Comparison of ENCODE assay signal across 1 cellular context in genomic region chr3:40309439-40309924, GRCh38.
TF ChIP-seq lines count a peak whose summit lies in the region.

Gene EIF1B (plus strand): TSS chr3:40309707. CDS start chr3:40309942, 235 bp downstream.

TF ChIP-seq in HepG2, 621 proteins besides CTCF, POLR2A, EP300 and RAD21 (continued from another document and continues in another):
- TF ChIP-seq MED8 (CRISPR knock-in tag; IDR thresholded peaks at IDR 0.05; ENCODE audit: insufficient replicate concordance) (peak; percentile 51), PHF5A (CRISPR knock-in tag; IDR thresholded peaks at IDR 0.05; ENCODE audit: low read depth, unreplicated experiment) (no peak), ARID2 (CRISPR knock-in tag; IDR thresholded peaks at IDR 0.05; ENCODE audit: borderline replicate concordance) (no peak), KLF11 (CRISPR knock-in tag; IDR thresholded peaks at IDR 0.05) (no peak), MLXIP (CRISPR knock-in tag; IDR thresholded peaks at IDR 0.05; ENCODE audit: borderline replicate concordance) (no peak; the same call in 1 of the 2 replicates), PITX1 (CRISPR knock-in tag; IDR thresholded peaks at IDR 0.05) (peak; percentile 55; the same call in 1 of the 2 replicates), TAF1 (CRISPR knock-in tag; IDR thresholded peaks at IDR 0.05) (peak; percentile 73), TEAD2 (CRISPR knock-in tag; IDR thresholded peaks at IDR 0.05) (no peak), GATAD1 (CRISPR knock-in tag; IDR thresholded peaks at IDR 0.05) (peak; percentile 73), ZNF138 (CRISPR knock-in tag; IDR thresholded peaks at IDR 0.05; ENCODE audit: low read depth) (no peak), RXRA (CRISPR knock-in tag; IDR thresholded peaks at IDR 0.05) (no peak), ZBTB7B (CRISPR knock-in tag; IDR thresholded peaks at IDR 0.05) (0 out of 2 replicates have a peak, but pooled peaks have one; percentile 26), ZNF430 (CRISPR knock-in tag; IDR thresholded peaks at IDR 0.05) (no peak; the same call in 1 of the 2 replicates), PBX3 (CRISPR knock-in tag; IDR thresholded peaks at IDR 0.05; ENCODE audit: borderline replicate concordance) (no peak), ZNF235 (CRISPR knock-in tag; IDR thresholded peaks at IDR 0.05; ENCODE audit: borderline replicate concordance) (no peak), TAF15 (IDR thresholded peaks at IDR 0.05; ENCODE audit: low read depth, low read length, poor library complexity, severe bottlenecking) (no peak), PRDM4 (CRISPR knock-in tag; IDR thresholded peaks at IDR 0.05; ENCODE audit: borderline replicate concordance) (no peak), ZNF451 (CRISPR knock-in tag; IDR thresholded peaks at IDR 0.05) (no peak), ZNF597 (CRISPR knock-in tag; IDR thresholded peaks at IDR 0.05) (no peak), ZBTB37 (CRISPR knock-in tag; IDR thresholded peaks at IDR 0.05) (no peak), KDM2A (CRISPR knock-in tag; IDR thresholded peaks at IDR 0.05; ENCODE audit: borderline replicate concordance, low read depth) (peak; percentile 89), SMAD3 (CRISPR knock-in tag; IDR thresholded peaks at IDR 0.05) (no peak), ZNF160 (CRISPR knock-in tag; IDR thresholded peaks at IDR 0.05) (no peak), RBM39 (IDR thresholded peaks at IDR 0.05; ENCODE audit: low read depth, low read length, poor library complexity, severe bottlenecking) (peak; percentile 98), PAWR (CRISPR knock-in tag; IDR thresholded peaks at IDR 0.05; ENCODE audit: borderline replicate concordance) (no peak), NFKBIZ (CRISPR knock-in tag; IDR thresholded peaks at IDR 0.05) (no peak), ZNF44 (CRISPR knock-in tag; IDR thresholded peaks at IDR 0.05) (no peak), ZNF619 (CRISPR knock-in tag; IDR thresholded peaks at IDR 0.05) (no peak), ZNF780A (CRISPR knock-in tag; IDR thresholded peaks at IDR 0.05) (no peak), TMF1 (CRISPR knock-in tag; IDR thresholded peaks at IDR 0.05; ENCODE audit: low read depth) (no peak), TRIM22 (IDR thresholded peaks at IDR 0.05) (no peak), REPIN1 (CRISPR knock-in tag; IDR thresholded peaks at IDR 0.05; ENCODE audit: borderline replicate concordance, low read depth) (0 out of 2 replicates have a peak, but pooled peaks have one; percentile 30), ZNF407 (CRISPR knock-in tag; IDR thresholded peaks at IDR 0.05; ENCODE audit: not compliant biosample characterization) (no peak), ZNF281 (CRISPR knock-in tag; IDR thresholded peaks at IDR 0.05; ENCODE audit: borderline replicate concordance) (no peak), NR1H2 (CRISPR knock-in tag; IDR thresholded peaks at IDR 0.05; ENCODE audit: borderline replicate concordance, low read depth) (no peak), SNRNP70 (IDR thresholded peaks at IDR 0.05; ENCODE audit: low read depth, low read length) (no peak), SALL1 (CRISPR knock-in tag; IDR thresholded peaks at IDR 0.05) (peak; percentile 64), ZFP36L1 (CRISPR knock-in tag; IDR thresholded peaks at IDR 0.05) (no peak), XRCC5 (optimal IDR thresholded peaks at IDR 0.05; ENCODE audit: low read length) (peak; percentile 89), ZNF720 (CRISPR knock-in tag; IDR thresholded peaks at IDR 0.05) (no peak)
